In genomic region chr2:16396986-16397385, GRCh38 we compare ENCODE assay signal across 8 cellular contexts.
"Had no signal": no experiment of that assay in that cellular context is flagged by ENCODE, and none has a peak within 500 bp of the region (broad histone marks: within the 10 kb centered on the region; RNA-seq: fewer than 3 reads in every experiment).

No MANE protein-coding gene starts in this region.

- H3K4me3 Mint-ChIP-seq: IgD-negative memory B cell had no signal

- H3K27ac ChIP-seq: HL-60 had no signal

- ATAC-seq: HepG2, K562 had no signal

- H3K4me3 ChIP-seq: K562 had no signal

- H3K27me3 Mint-ChIP-seq: IgD-negative memory B cell had no signal

- H3K4me1 Mint-ChIP-seq: IgD-negative memory B cell had no signal

- H3K27ac Mint-ChIP-seq: IgD-negative memory B cell had no signal

- FAIRE-seq: HepG2, HTR-8/SVneo, K562 had no signal

- DNase-seq: IMR-90, KBM-7, KG1 had no signal

- H3K9me3 Mint-ChIP-seq: IgD-negative memory B cell had no signal
